Comparison of ENCODE assay signal across 21 cellular contexts in the genomic region with DNA sequence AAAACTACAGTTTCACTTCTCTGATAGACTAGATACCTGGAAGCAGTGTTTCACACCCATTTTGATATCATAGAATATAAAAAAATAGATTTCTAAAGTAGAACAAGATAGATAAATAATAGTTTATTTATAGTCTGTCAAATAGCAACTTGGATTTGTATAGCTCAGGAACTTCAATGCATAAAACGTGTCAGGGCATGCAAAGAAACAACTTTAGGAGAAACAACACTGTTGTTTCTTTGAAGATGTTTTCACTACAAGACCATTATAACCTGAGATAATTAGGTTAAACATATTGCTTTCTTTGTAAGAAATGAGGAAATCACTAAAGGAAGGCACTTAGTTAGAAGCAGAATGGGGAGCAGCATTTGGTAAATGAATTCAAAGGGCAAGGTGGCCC.
DNase-seq lines count a peak whose midpoint lies in the region; ATAC-seq and TF ChIP-seq lines count a peak whose summit lies in the region.
"Had no signal": no experiment of that assay in that cellular context is flagged by ENCODE, and none has a peak within 500 bp of the region (broad histone marks: within the 10 kb centered on the region; RNA-seq: fewer than 3 reads in every experiment).

No MANE protein-coding gene starts in this region.

- H3K27ac Mint-ChIP-seq in T-helper 2 cell treated with Interferon-gamma antibody and Interleukin-4, amounts not matched to agents 5 μg/mL and 100 μg/mL, for 36 hours, result peak overlapping the region; percentile 35
- no peak overlapping the region for H3K27ac Mint-ChIP-seq in stimulated activated naive B cell treated with anti-CD40 and anti-IgM and Interleukin-4, amounts not matched to agents 10 μg/mL and 1 μg/mL and 100 μg/mL, for 72 hours

- peak overlapping the region; percentile 97 for H3K27ac ChIP-seq in OCI-LY3 (ENCODE audit: low read length)
- H3K27ac ChIP-seq: HL-60, RWPE1, SJCRH30 had no signal

- H3K4me2 ChIP-seq in OCI-LY3 (ENCODE audit: low read length), result peak overlapping the region; percentile 95

- H3K27me3 ChIP-seq in OCI-LY3 (ENCODE audit: low read depth, low read length), result no peaks in the 10 kb centered on the region
- H3K27me3 ChIP-seq: SJCRH30 had no signal

- peak overlapping the region; percentile 95 for H3K9ac ChIP-seq in OCI-LY3 (ENCODE audit: low read length)

- H3K4me1 ChIP-seq in OCI-LY3 (ENCODE audit: low read length), result peaks cover 51% of the 10 kb centered on the region
- H3K4me1 ChIP-seq: SJCRH30 had no signal

- peaks cover 16% of the 10 kb centered on the region for H3K36me3 Mint-ChIP-seq in T-helper 2 cell treated with Interferon-gamma antibody and Interleukin-4, amounts not matched to agents 5 μg/mL and 100 μg/mL, for 36 hours (ENCODE audit: low read depth)
- H3K36me3 Mint-ChIP-seq in stimulated activated naive B cell treated with anti-CD40 and anti-IgM and Interleukin-4, amounts not matched to agents 10 μg/mL and 1 μg/mL and 100 μg/mL, for 72 hours, result peaks cover 36 to 59% of the 10 kb centered on the region in 2 donors

- no peak for DNase-seq in T-helper 2 cell treated with Interferon-gamma antibody and Interleukin-4, amounts not matched to agents 5 μg/mL and 100 μg/mL, for 36 hours (ENCODE audit: low spot score)
- no peak for DNase-seq in T-helper 2 cell
- peak; percentile 53 for DNase-seq in epithelial cell of esophagus (ENCODE audit: low read depth)
- no peak for DNase-seq in stimulated activated naive B cell treated with anti-CD40 and anti-IgM and Interleukin-4, amounts not matched to agents 10 μg/mL and 1 μg/mL and 100 μg/mL, for 72 hours
- DNase-seq: C1 segment of cervical spinal cord; DND-41; GDM1; H7; NCI-H1436; NCI-H2029; NCI-H2171; NCI-H446; NCI-H69; NK-92 treated with Interleukin-12 subunit alpha and Interleukin-12 subunit beta, amount 100 ng/mL, for 24 hours; SJCRH30 had no signal

- H3K27me3 Mint-ChIP-seq in T-helper 2 cell treated with Interferon-gamma antibody and Interleukin-4, amounts not matched to agents 5 μg/mL and 100 μg/mL, for 36 hours (ENCODE audit: low read depth), result no peaks in the 10 kb centered on the region
- no peaks in the 10 kb centered on the region for H3K27me3 Mint-ChIP-seq in stimulated activated naive B cell treated with anti-CD40 and anti-IgM and Interleukin-4, amounts not matched to agents 10 μg/mL and 1 μg/mL and 100 μg/mL, for 72 hours

- H3K9me3 Mint-ChIP-seq in T-helper 2 cell treated with Interferon-gamma antibody and Interleukin-4, amounts not matched to agents 5 μg/mL and 100 μg/mL, for 36 hours, result no peaks in the 10 kb centered on the region
- H3K9me3 Mint-ChIP-seq in stimulated activated naive B cell treated with anti-CD40 and anti-IgM and Interleukin-4, amounts not matched to agents 10 μg/mL and 1 μg/mL and 100 μg/mL, for 72 hours, result peaks cover 0 to 4% of the 10 kb centered on the region in 2 donors

- TF ChIP-seq CTCF in OCI-LY3 (IDR thresholded peaks at IDR 0.05; ENCODE audit: low read depth, low read length), result no peak
- TF ChIP-seq CTCF in epithelial cell of esophagus (IDR thresholded peaks at IDR 0.05; ENCODE audit: insufficient read depth, low read depth, low read length, missing control alignments), result no peak

- H4K20me1 ChIP-seq in OCI-LY3 (ENCODE audit: insufficient read depth, low read length), result peaks cover 39% of the 10 kb centered on the region; the same call in 1 of the 2 replicates

- no peak for ATAC-seq in stimulated activated naive B cell treated with anti-CD40 and anti-IgM and Interleukin-4, amounts not matched to agents 10 μg/mL and 1 μg/mL and 100 μg/mL, for 72 hours (replicated peaks)
- ATAC-seq in HG03521 (IDR thresholded peaks at IDR 0.05; ENCODE audit: unreplicated experiment) (no peak), HG02885 (IDR thresholded peaks at IDR 0.05; ENCODE audit: poor library complexity, unreplicated experiment) (no peak), HG03025 (IDR thresholded peaks at IDR 0.05; ENCODE audit: low FRiP score, unreplicated experiment) (no peak)

- peaks cover 100% of the 10 kb centered on the region for H3K79me2 ChIP-seq in OCI-LY3 (ENCODE audit: low read length)

- H3K4me3 ChIP-seq in OCI-LY3 (ENCODE audit: low read length) (peak overlapping the region; percentile 93), epithelial cell of esophagus (ENCODE audit: low read length) (no peak overlapping the region)
- H3K4me3 ChIP-seq: SJCRH30 had no signal

- no peak overlapping the region for H2AFZ ChIP-seq in OCI-LY3 (ENCODE audit: low read depth, low read length)

- no peak overlapping the region for H3K4me3 Mint-ChIP-seq in T-helper 2 cell treated with Interferon-gamma antibody and Interleukin-4, amounts not matched to agents 5 μg/mL and 100 μg/mL, for 36 hours
- peak overlapping the region; percentile 31 to 73 for H3K4me3 Mint-ChIP-seq in stimulated activated naive B cell treated with anti-CD40 and anti-IgM and Interleukin-4, amounts not matched to agents 10 μg/mL and 1 μg/mL and 100 μg/mL, for 72 hours

- peaks cover 44% of the 10 kb centered on the region for H3K4me1 Mint-ChIP-seq in T-helper 2 cell treated with Interferon-gamma antibody and Interleukin-4, amounts not matched to agents 5 μg/mL and 100 μg/mL, for 36 hours (ENCODE audit: low read depth)
- H3K4me1 Mint-ChIP-seq in stimulated activated naive B cell treated with anti-CD40 and anti-IgM and Interleukin-4, amounts not matched to agents 10 μg/mL and 1 μg/mL and 100 μg/mL, for 72 hours, result peaks cover 25 to 51% of the 10 kb centered on the region in 2 donors

- peaks cover 78% of the 10 kb centered on the region for H3K36me3 ChIP-seq in OCI-LY3 (replicated peaks; ENCODE audit: low read depth, low read length)
- H3K36me3 ChIP-seq: SJCRH30 had no signal

- H3K9me3 ChIP-seq in OCI-LY3 (ENCODE audit: insufficient read depth, low read length), result no peaks in the 10 kb centered on the region
- H3K9me3 ChIP-seq: SJCRH30 had no signal
